ENCODE assay signal across 26 cellular contexts in the genomic region with DNA sequence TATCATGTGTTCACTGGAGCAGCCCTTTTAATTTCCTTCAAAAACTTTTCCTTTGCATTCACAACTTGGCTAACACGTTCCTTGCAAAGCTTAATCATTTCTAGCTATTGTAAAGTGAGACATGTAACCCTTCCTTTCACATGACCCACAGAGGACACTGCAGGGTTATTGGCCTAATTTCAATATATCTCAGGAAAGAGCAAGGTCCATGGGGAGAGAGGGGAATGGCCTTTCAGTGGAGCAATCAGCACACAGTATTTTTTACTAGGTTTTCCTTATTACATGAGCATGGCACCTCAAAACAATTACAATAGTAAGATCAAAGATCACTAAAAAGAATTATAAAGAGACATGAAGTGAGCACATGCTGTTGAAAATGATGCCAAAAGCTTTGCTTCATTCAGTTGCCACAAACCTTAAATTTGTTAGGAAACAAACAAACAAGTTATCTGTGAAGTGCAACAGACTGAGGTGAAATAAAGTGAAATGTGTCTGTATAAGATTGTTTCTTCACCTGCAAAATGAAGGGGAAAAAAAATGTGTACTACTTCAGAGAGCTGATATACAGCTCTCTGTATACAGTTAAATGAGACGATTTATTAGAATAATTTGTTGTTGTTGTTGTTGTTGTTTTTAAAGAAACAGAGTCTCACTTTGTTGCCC.
A peak's percentile ranks its signal among the peaks of the same experiment; 100 is the strongest.
DNase-seq lines count a peak whose midpoint lies in the region; ATAC-seq, FAIRE-seq and TF ChIP-seq lines count a peak whose summit lies in the region.
"Had no signal": no experiment of that assay in that cellular context is flagged by ENCODE, and none has a peak within 500 bp of the region (broad histone marks: within the 10 kb centered on the region; RNA-seq: fewer than 3 reads in every experiment).

No MANE protein-coding gene starts in this region.

- no peaks in the 10 kb centered on the region for H3K9me3 ChIP-seq in endothelial cell of umbilical vein (replicated peaks; ENCODE audit: control insufficient read depth, insufficient read depth, low read length)
- no peaks in the 10 kb centered on the region for H3K9me3 ChIP-seq in transverse colon
- no peaks in the 10 kb centered on the region for H3K9me3 ChIP-seq in mammary epithelial cell (replicated peaks; ENCODE audit: insufficient read depth, low read length)
- H3K9me3 ChIP-seq: tibial artery had no signal

- H3K4me1 ChIP-seq in endothelial cell of umbilical vein (ENCODE audit: control insufficient read depth, extremely low read depth, insufficient read depth, low read length) (peaks cover 8% of the 10 kb centered on the region), transverse colon (peaks cover 9 to 84% (median 52%) of the 10 kb centered on the region in 4 donors), mammary epithelial cell (ENCODE audit: insufficient read depth, low read length) (peaks cover 6% of the 10 kb centered on the region)
- H3K4me1 ChIP-seq: parathyroid adenoma, tibial artery had no signal

- CTCF ChIA-PET in WTC11 (lab: Charles Lee) (no interaction called here), endothelial cell of umbilical vein (lab: Charles Lee) (interaction anchor here (0.6 to 1.5 kb wide), 8 partner anchors 9 to 903 kb away, joined by 3 to 4 read pairs (median 3); no protein-coding TSS in a partner anchor), mammary epithelial cell (lab: Charles Lee; ENCODE audit: low non-redundant PET) (no interaction called here)

- no peak for TF ChIP-seq EP300 in transverse colon (IDR thresholded peaks at IDR 0.05; ENCODE audit: low read depth)

- no peak for TF ChIP-seq POLR2A in endothelial cell of umbilical vein (IDR thresholded peaks at IDR 0.05; ENCODE audit: low read depth, low read length)
- no peak for TF ChIP-seq POLR2A in transverse colon (IDR thresholded peaks at IDR 0.05)
- TF ChIP-seq POLR2A in erythroblast (IDR thresholded peaks at IDR 0.05; ENCODE audit: low read length), result no peak

- no peak overlapping the region for H3K4me3 ChIP-seq in endothelial cell of umbilical vein (replicated peaks in 1 of 3; ENCODE audit: insufficient read depth in 1 of 3, low read depth in 1 of 3, low read length in 3 of 3)
- H3K4me3 ChIP-seq in transverse colon, result no peak overlapping the region
- H3K4me3 ChIP-seq in mammary epithelial cell (replicated peaks in 1 of 3; ENCODE audit: insufficient read depth in 1 of 3, low read depth in 2 of 3, low read length in 3 of 3), result no peak overlapping the region
- H3K4me3 ChIP-seq: lung, skin epidermis, tibial artery had no signal

- no peak overlapping the region for H2AFZ ChIP-seq in endothelial cell of umbilical vein (ENCODE audit: low read depth, low read length)
- no peak overlapping the region for H2AFZ ChIP-seq in mammary epithelial cell (ENCODE audit: low read depth, low read length)
- H2AFZ ChIP-seq: parathyroid adenoma had no signal

- in situ Hi-C loops in transverse colon (cut with MboI; ENCODE audit: low pct_ligation_motif_present in 1 of 4, low pct_unique_long_range_greater_than_20kb in 1 of 4, low sequenced_read_pairs in 3 of 4) (no loop called here), mammary epithelial cell (cut with MboI; ENCODE audit: low sequenced_read_pairs in 2 of 2) (no loop called here)

- H3K9me1 ChIP-seq in endothelial cell of umbilical vein (replicated peaks; ENCODE audit: control insufficient read depth, extremely low read depth, insufficient read depth, low read length), result no peaks in the 10 kb centered on the region

- dilution Hi-C loops in endothelial cell of umbilical vein (cut with MboI; ENCODE audit: extremely low pct_ligation_motif_present, low sequenced_read_pairs), result no loop called here
- dilution Hi-C loops in mammary epithelial cell (cut with HindIII; ENCODE audit: low sequenced_read_pairs), result no loop called here

- H3K9me3 Mint-ChIP-seq in WTC11, result no peaks in the 10 kb centered on the region
- H3K9me3 Mint-ChIP-seq in mesothelial cell of epicardium, result no peaks in the 10 kb centered on the region
- H3K9me3 Mint-ChIP-seq: CD8-positive, alpha-beta memory T cell; naive thymus-derived CD8-positive, alpha-beta T cell; T-cell had no signal

- no peak overlapping the region for H3K27ac ChIP-seq in endothelial cell of umbilical vein (ENCODE audit: insufficient read depth, low read depth, low read length)
- peak overlapping the region; percentile 70 to 79 (median 78) for H3K27ac ChIP-seq in transverse colon
- H3K27ac ChIP-seq in mammary epithelial cell (ENCODE audit: insufficient read depth, low read depth, low read length), result no peak overlapping the region
- H3K27ac ChIP-seq: parathyroid adenoma, skin epidermis, tibial artery had no signal

- intact Hi-C loops in endothelial cell of umbilical vein (cut with micrococcal nuclease), result no loop called here
- intact Hi-C loops in transverse colon (cut with DNase I; ENCODE audit: low total_unique reads), result no loop called here
- intact Hi-C loops in mammary epithelial cell (cut with micrococcal nuclease), result no loop called here

- H3K79me2 ChIP-seq in endothelial cell of umbilical vein (ENCODE audit: control insufficient read depth, insufficient read depth, low read length), result peaks cover 12% of the 10 kb centered on the region
- H3K79me2 ChIP-seq in mammary epithelial cell (ENCODE audit: insufficient read depth, low read length), result peaks cover 34% of the 10 kb centered on the region
- H3K79me2 ChIP-seq: parathyroid adenoma had no signal

- ATAC-seq in WTC11 (no peak), HG03378 (IDR thresholded peaks at IDR 0.05; ENCODE audit: unreplicated experiment) (no peak)
- ATAC-seq: activated CD4-positive, alpha-beta T cell treated with anti-CD3 and anti-CD28 coated beads for 36 hours; activated CD8-positive, alpha-beta memory T cell treated with anti-CD3 and anti-CD28 coated beads, Interleukin-2, amount 10 ng/mL, durations not matched to agents 7 days and 5 days; naive thymus-derived CD8-positive, alpha-beta T cell; PC-3; T-cell had no signal

- H3K27me3 Mint-ChIP-seq in WTC11 (ENCODE audit: low read depth), result no peaks in the 10 kb centered on the region
- H3K27me3 Mint-ChIP-seq in mesothelial cell of epicardium (ENCODE audit: low read depth), result no peaks in the 10 kb centered on the region
- H3K27me3 Mint-ChIP-seq: activated CD4-positive, alpha-beta T cell treated with anti-CD3 and anti-CD28 coated beads for 36 hours; activated CD8-positive, alpha-beta memory T cell treated with anti-CD3 and anti-CD28 coated beads, Interleukin-2, amount 10 ng/mL, durations not matched to agents 7 days and 5 days; activated naive CD8-positive, alpha-beta T cell; CD8-positive, alpha-beta memory T cell; naive thymus-derived CD8-positive, alpha-beta T cell; T-cell had no signal

- H3K36me3 ChIP-seq in endothelial cell of umbilical vein (ENCODE audit: control insufficient read depth in 2 of 2, extremely low read depth in 1 of 2, insufficient read depth in 2 of 2, low read length in 2 of 2) (no peaks in the 10 kb centered on the region), transverse colon (no peaks in the 10 kb centered on the region), mammary epithelial cell (ENCODE audit: insufficient read depth, low read length) (no peaks in the 10 kb centered on the region)
- H3K36me3 ChIP-seq: tibial artery had no signal

- H3K4me3 Mint-ChIP-seq in WTC11 (no peak overlapping the region), mesothelial cell of epicardium (no peak overlapping the region)
- H3K4me3 Mint-ChIP-seq: activated CD4-positive, alpha-beta T cell treated with anti-CD3 and anti-CD28 coated beads for 36 hours; activated CD8-positive, alpha-beta memory T cell treated with anti-CD3 and anti-CD28 coated beads, Interleukin-2, amount 10 ng/mL, durations not matched to agents 7 days and 5 days; activated naive CD8-positive, alpha-beta T cell; CD8-positive, alpha-beta memory T cell; naive thymus-derived CD8-positive, alpha-beta T cell; T-cell had no signal

- peak; percentile 78 for FAIRE-seq in endothelial cell of umbilical vein (lab: Jason Lieb, UNC)
- FAIRE-seq: GM12892 had no signal

- H3K4me1 Mint-ChIP-seq in WTC11 (peaks cover 6% of the 10 kb centered on the region), mesothelial cell of epicardium (peaks cover 25% of the 10 kb centered on the region)
- H3K4me1 Mint-ChIP-seq: activated CD4-positive, alpha-beta T cell treated with anti-CD3 and anti-CD28 coated beads for 36 hours; CD8-positive, alpha-beta memory T cell; T-cell had no signal

- POLR2A ChIA-PET in WTC11 (lab: Charles Lee) (no interaction called here), endothelial cell of umbilical vein (lab: Charles Lee) (no interaction called here)

- TF ChIP-seq CTCF in WTC11 (IDR thresholded peaks at IDR 0.05) (no peak), endothelial cell of umbilical vein (IDR thresholded peaks at IDR 0.05; ENCODE audit: extremely low read depth in 1 of 2, insufficient read depth in 1 of 2, low read depth in 1 of 2, low read length in 2 of 2) (no peak), mesothelial cell of epicardium (IDR thresholded peaks at IDR 0.05; ENCODE audit: unreplicated experiment) (no peak), transverse colon (IDR thresholded peaks at IDR 0.05) (no peak), mammary epithelial cell (conservative IDR thresholded peaks at IDR 0.05 in 1 of 2, IDR thresholded peaks at IDR 0.05 in 1 of 2; ENCODE audit: extremely low read depth in 1 of 2, insufficient read depth in 1 of 2, low read depth in 1 of 2, low read length in 2 of 2) (no peak)

- DNase-seq in WTC11 (ENCODE audit: low spot score), result no peak
- DNase-seq in endothelial cell of umbilical vein (ENCODE audit: low read depth, low spot score), result peak; percentile 94
- no peak for DNase-seq in mesothelial cell of epicardium (ENCODE audit: low spot score in 2 of 2, unreplicated experiment in 2 of 2)
- DNase-seq in transverse colon, result peak; percentile 56
- DNase-seq in mammary epithelial cell, result no peak
- DNase-seq in erythroblast (lab: John Stamatoyannopoulos, UW), result no peak
- DNase-seq: activated CD4-positive, alpha-beta T cell treated with anti-CD3 and anti-CD28 coated beads for 36 hours; activated CD8-positive, alpha-beta memory T cell treated with anti-CD3 and anti-CD28 coated beads, Interleukin-2, amount 10 ng/mL, durations not matched to agents 7 days and 5 days; CD8-positive, alpha-beta memory T cell; DND-41; naive thymus-derived CD8-positive, alpha-beta T cell; NCI-H187; NCI-H226; NCI-H82; PC-3; SHP77 treated with DMSO at 0.1 percent for 48 hours; stimulated activated CD4-positive, alpha-beta T cell treated with anti-CD3 and anti-CD28 coated beads, Interleukin-2, amount 100 ng/mL, for 48 hours; stimulated activated naive CD4-positive, alpha-beta T cell treated with Interleukin-2 at 50 U/mL for 16 hours; T-cell; tibial artery had no signal

- BruUV-seq in endothelial cell of umbilical vein (replicated peaks; lab: Mats Ljungman, UMichigan), result no TSS peak
- BruUV-seq in mammary epithelial cell (replicated peaks; lab: Mats Ljungman, UMichigan), result no TSS peak

- 51 to 62% methylated on average over 2 of the region's 2 CpGs for WGBS in transverse colon (ENCODE audit: low coverage in 1 of 2), 2 donors
- 88% methylated on average over 2 of the region's 2 CpGs for WGBS in mammary epithelial cell (ENCODE audit: low coverage, missing lambda C conversion rate)

- 0 out of 2 replicates have a peak, but pooled peaks cover 3% of the 10 kb centered on the region for H3K36me3 Mint-ChIP-seq in WTC11
- peaks cover 3% of the 10 kb centered on the region for H3K36me3 Mint-ChIP-seq in mesothelial cell of epicardium
- H3K36me3 Mint-ChIP-seq: T-cell had no signal

- peak overlapping the region; percentile 8 for H3K4me2 ChIP-seq in endothelial cell of umbilical vein (ENCODE audit: insufficient read depth, low read length)
- H3K4me2 ChIP-seq in mammary epithelial cell (ENCODE audit: insufficient read depth, low read depth, low read length), result no peak overlapping the region

- H3K9ac ChIP-seq in endothelial cell of umbilical vein (replicated peaks; ENCODE audit: extremely low read depth, insufficient read depth, low read length), result no peak overlapping the region
- no peak overlapping the region for H3K9ac ChIP-seq in mammary epithelial cell (ENCODE audit: insufficient read depth, low read length)
- H3K9ac ChIP-seq: parathyroid adenoma had no signal

- H3K27me3 ChIP-seq in endothelial cell of umbilical vein (ENCODE audit: control insufficient read depth in 2 of 2, insufficient read depth in 2 of 2, low read length in 2 of 2) (no peaks in the 10 kb centered on the region), transverse colon (no peaks in the 10 kb centered on the region), mammary epithelial cell (ENCODE audit: insufficient read depth, low read length) (no peaks in the 10 kb centered on the region)
- H3K27me3 ChIP-seq: tibial artery had no signal

- H4K20me1 ChIP-seq in endothelial cell of umbilical vein (replicated peaks; ENCODE audit: control insufficient read depth, extremely low read depth, insufficient read depth, low read length) (no peaks in the 10 kb centered on the region), mammary epithelial cell (ENCODE audit: insufficient read depth, low read length) (no peaks in the 10 kb centered on the region)

- H3K27ac Mint-ChIP-seq in WTC11 (peak overlapping the region; percentile 28), mesothelial cell of epicardium (peak overlapping the region; percentile 39)
- H3K27ac Mint-ChIP-seq: activated CD4-positive, alpha-beta T cell treated with anti-CD3 and anti-CD28 coated beads for 36 hours; activated CD8-positive, alpha-beta memory T cell treated with anti-CD3 and anti-CD28 coated beads, Interleukin-2, amount 10 ng/mL, durations not matched to agents 7 days and 5 days; activated naive CD8-positive, alpha-beta T cell; naive thymus-derived CD8-positive, alpha-beta T cell; T-cell had no signal

Comparison
In these comparisons a context has a peak if more than half of its experiments do, and no peak if none do; other contexts are left out.
1. DNase-seq: peak in endothelial cell of umbilical vein (single experiment) and transverse colon (single experiment); none in WTC11 (single experiment), mesothelial cell of epicardium (0 of 2), mammary epithelial cell (single experiment) and erythroblast (0 of 2).
2. H3K27ac ChIP-seq: peak in transverse colon (4 of 4); none in endothelial cell of umbilical vein (single experiment) and mammary epithelial cell (single experiment).